In the genomic region with DNA sequence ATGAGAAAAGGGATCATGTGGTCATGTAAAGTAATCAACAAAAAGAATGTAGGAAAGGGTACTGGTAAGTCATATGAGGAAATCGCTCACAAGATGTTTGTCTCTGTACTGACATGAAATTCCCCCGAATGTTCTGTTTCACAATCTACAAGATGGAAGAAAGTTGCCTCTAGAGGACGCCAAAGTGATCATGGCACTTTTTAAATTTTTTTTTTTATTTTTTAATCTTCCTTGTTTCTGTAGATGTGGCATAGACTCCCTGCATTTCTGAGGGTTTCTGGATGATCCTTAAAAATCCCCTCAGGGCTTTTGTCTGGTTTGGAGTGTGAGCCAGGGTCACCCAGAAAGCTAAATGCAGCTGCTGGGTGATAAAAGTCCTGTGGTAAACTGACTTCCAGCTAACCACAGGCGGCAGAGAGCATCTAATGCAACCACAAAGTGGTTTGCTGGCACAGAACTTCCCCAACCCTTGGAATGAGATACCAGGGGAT, we compare ENCODE assay signal across 11 cellular contexts.
DNase-seq lines count a peak whose midpoint lies in the region; ATAC-seq and TF ChIP-seq lines count a peak whose summit lies in the region.
"Had no signal": no experiment of that assay in that cellular context is flagged by ENCODE, and none has a peak within 500 bp of the region (broad histone marks: within the 10 kb centered on the region; RNA-seq: fewer than 3 reads in every experiment).

No MANE protein-coding gene starts in this region.

- no peak overlapping the region for H3K9ac ChIP-seq in SK-N-SH

- H3K36me3 Mint-ChIP-seq in activated CD4-positive, alpha-beta memory T cell treated with anti-CD3 and anti-CD28 coated beads for 36 hours, result no peaks in the 10 kb centered on the region
- H3K36me3 Mint-ChIP-seq: memory B cell had no signal

- H3K4me2 ChIP-seq in SK-N-SH, result no peak overlapping the region

- TF ChIP-seq RAD21 in SK-N-SH (IDR thresholded peaks at IDR 0.05; ENCODE audit: low read length), result no peak

- H4K20me1 ChIP-seq in SK-N-SH (ENCODE audit: insufficient read depth), result no peaks in the 10 kb centered on the region

- H3K4me3 Mint-ChIP-seq in activated CD4-positive, alpha-beta memory T cell treated with anti-CD3 and anti-CD28 coated beads for 36 hours, result no peak overlapping the region
- H3K4me3 Mint-ChIP-seq: activated T-cell treated with anti-CD3 and anti-CD28 coated beads, Interleukin-2, amount 50 U/mL, for 4 hours; memory B cell had no signal

- in situ Hi-C loops in KBM-7 (cut with MboI; ENCODE audit: low pct_unique_long_range_greater_than_20kb, low sequenced_read_pairs), result no loop called here

- TF ChIP-seq POLR2A in prostate gland (IDR thresholded peaks at IDR 0.05), result no peak

- ATAC-seq in foreskin keratinocyte (no peak), upper lobe of right lung (no peak)
- ATAC-seq: activated T-cell treated with anti-CD3 and anti-CD28 coated beads, Interleukin-2, amount 50 U/mL, for 4 hours had no signal

- peaks cover 0 to 2% of the 10 kb centered on the region in 2 experiments; a peak in 1 of 4 replicates for H3K4me1 ChIP-seq in SK-N-SH (ENCODE audit: control insufficient read depth in 1 of 2, insufficient read depth in 2 of 2, low read depth in 1 of 2, low read length in 1 of 2)
- H3K4me1 ChIP-seq in foreskin keratinocyte, result no peaks in the 10 kb centered on the region
- H3K4me1 ChIP-seq in prostate gland (replicated peaks), result no peaks in the 10 kb centered on the region
- no peaks in the 10 kb centered on the region for H3K4me1 ChIP-seq in upper lobe of right lung
- H3K4me1 ChIP-seq: suprapubic skin had no signal

- H3K27me3 ChIP-seq in SK-N-SH (ENCODE audit: insufficient read depth), result no peaks in the 10 kb centered on the region
- H3K27me3 ChIP-seq in foreskin keratinocyte, result no peaks in the 10 kb centered on the region
- H3K27me3 ChIP-seq in prostate gland (replicated peaks; ENCODE audit: insufficient read depth), result peaks cover 2% of the 10 kb centered on the region
- no peaks in the 10 kb centered on the region for H3K27me3 ChIP-seq in upper lobe of right lung
- H3K27me3 ChIP-seq: suprapubic skin had no signal

- H3K27me3 Mint-ChIP-seq in activated CD4-positive, alpha-beta memory T cell treated with anti-CD3 and anti-CD28 coated beads for 36 hours, result no peaks in the 10 kb centered on the region
- H3K27me3 Mint-ChIP-seq: memory B cell had no signal

- H3K27ac Mint-ChIP-seq in activated CD4-positive, alpha-beta memory T cell treated with anti-CD3 and anti-CD28 coated beads for 36 hours, result no peak overlapping the region
- H3K27ac Mint-ChIP-seq: memory B cell had no signal

- no peak overlapping the region for H2AFZ ChIP-seq in SK-N-SH (ENCODE audit: low read depth)

- TF ChIP-seq EP300 in SK-N-SH (IDR thresholded peaks at IDR 0.05; ENCODE audit: borderline replicate concordance in 1 of 2, low read depth in 1 of 2, low read length in 1 of 2), result peak in 1 of 2 experiments; percentile 68; a peak in 2 of 4 replicates

- TF ChIP-seq CTCF in C4-2B (conservative IDR thresholded peaks at IDR 0.05) (peak; percentile 42), SK-N-SH (IDR thresholded peaks at IDR 0.05) (peak; percentile 43), foreskin keratinocyte (conservative IDR thresholded peaks at IDR 0.05) (peak; percentile 59), prostate gland (IDR thresholded peaks at IDR 0.05) (no peak), upper lobe of right lung (IDR thresholded peaks at IDR 0.05) (no peak)

- H3F3A ChIP-seq in SK-N-SH (replicated peaks; ENCODE audit: insufficient read depth), result no peaks in the 10 kb centered on the region

- H3K36me3 ChIP-seq in SK-N-SH (replicated peaks in 1 of 2; ENCODE audit: control insufficient read depth in 1 of 2, insufficient read depth in 2 of 2, low read length in 1 of 2) (no peaks in the 10 kb centered on the region), prostate gland (no peaks in the 10 kb centered on the region), upper lobe of right lung (no peaks in the 10 kb centered on the region)
- H3K36me3 ChIP-seq: suprapubic skin had no signal

- no peaks in the 10 kb centered on the region for H3K9me2 ChIP-seq in SK-N-SH

- H3K4me1 Mint-ChIP-seq in activated CD4-positive, alpha-beta memory T cell treated with anti-CD3 and anti-CD28 coated beads for 36 hours (ENCODE audit: low read depth), result peaks cover 4% of the 10 kb centered on the region
- H3K4me1 Mint-ChIP-seq: memory B cell had no signal

- H3K79me2 ChIP-seq in SK-N-SH (ENCODE audit: insufficient read depth), result no peaks in the 10 kb centered on the region

- CTCF ChIA-PET in SK-N-SH (lab: Yijun Ruan, JAX), result interaction anchor here (0.6 to 0.7 kb wide), 2 partner anchors 193 to 734 kb away, joined by 3 read pairs; no protein-coding TSS in a partner anchor
- CTCF ChIA-PET in activated CD4-positive, alpha-beta memory T cell treated with anti-CD3 and anti-CD28 coated beads for 36 hours (lab: Charles Lee), result no interaction called here

- DNase-seq in KBM-7, result peak; percentile 90
- DNase-seq in SK-N-SH, result no peak
- DNase-seq in foreskin keratinocyte, result peak; percentile 35 to 68
- no peak for DNase-seq in prostate gland (ENCODE audit: low spot score)
- DNase-seq in activated CD4-positive, alpha-beta T cell treated with anti-CD3 and anti-CD28 coated beads, Interleukin-2, amount 50 U/mL, for 1 hour, result no peak
- no peak for DNase-seq in upper lobe of right lung
- DNase-seq in activated CD4-positive, alpha-beta memory T cell treated with anti-CD3 and anti-CD28 coated beads for 36 hours, result no peak
- DNase-seq: activated T-cell treated with anti-CD3 and anti-CD28 coated beads, Interleukin-2, amount 50 U/mL, for 4 hours had no signal

- H3K9me3 ChIP-seq in SK-N-SH (no peaks in the 10 kb centered on the region), prostate gland (no peaks in the 10 kb centered on the region), upper lobe of right lung (no peaks in the 10 kb centered on the region)
- H3K9me3 ChIP-seq: suprapubic skin had no signal

- WGBS in SK-N-SH (ENCODE audit: low lambda C conversion rate), result 70% methylated on average over 4 of the region's 4 CpGs
- WGBS in prostate gland, result 82% methylated on average over 4 of the region's 4 CpGs

- intact Hi-C loops in prostate gland (cut with DNase I), result no loop called here
- intact Hi-C loops in upper lobe of right lung (cut with DNase I), result no loop called here
- intact Hi-C loops in activated CD4-positive, alpha-beta memory T cell treated with anti-CD3 and anti-CD28 coated beads for 36 hours (cut with micrococcal nuclease), result no loop called here

- H3K27ac ChIP-seq in C4-2B (no peak overlapping the region), SK-N-SH (ENCODE audit: low read depth in 2 of 2, low read length in 1 of 2) (peak overlapping the region in 1 of 2 experiments; percentile 4; a peak in 1 of 4 replicates), foreskin keratinocyte (no peak overlapping the region), prostate gland (no peak overlapping the region), upper lobe of right lung (no peak overlapping the region)
- H3K27ac ChIP-seq: suprapubic skin had no signal

- H3K9me3 Mint-ChIP-seq in activated CD4-positive, alpha-beta memory T cell treated with anti-CD3 and anti-CD28 coated beads for 36 hours, result no peaks in the 10 kb centered on the region
- H3K9me3 Mint-ChIP-seq: activated T-cell treated with anti-CD3 and anti-CD28 coated beads, Interleukin-2, amount 50 U/mL, for 4 hours; memory B cell had no signal

- POLR2A ChIA-PET in SK-N-SH (lab: Yijun Ruan, JAX), result no interaction called here
- POLR2A ChIA-PET in activated CD4-positive, alpha-beta memory T cell treated with anti-CD3 and anti-CD28 coated beads for 36 hours (lab: Charles Lee), result no interaction called here

- H3K4me3 ChIP-seq in SK-N-SH (ENCODE audit: low read depth in 2 of 2, low read length in 1 of 2) (no peak overlapping the region), prostate gland (no peak overlapping the region), upper lobe of right lung (no peak overlapping the region)
- H3K4me3 ChIP-seq: suprapubic skin had no signal

TF ChIP-seq in SK-N-SH, 30 proteins besides CTCF, POLR2A, EP300 and RAD21 (continues in another document):
- TF ChIP-seq MEF2A (IDR thresholded peaks at IDR 0.05; ENCODE audit: borderline replicate concordance, low read depth) (no peak), GABPA (IDR thresholded peaks at IDR 0.05; ENCODE audit: low read depth) (no peak), SMC3 (IDR thresholded peaks at IDR 0.05; ENCODE audit: low read depth, low read length) (no peak), TCF12 (IDR thresholded peaks at IDR 0.05) (peak; percentile 55; the same call in 1 of the 2 replicates), FOSL2 (IDR thresholded peaks at IDR 0.05; ENCODE audit: borderline replicate concordance, low read depth) (peak; percentile 11; the same call in 1 of the 2 replicates), JUND (IDR thresholded peaks at IDR 0.05) (peak; percentile 38; the same call in 1 of the 2 replicates), RFX5 (IDR thresholded peaks at IDR 0.05; ENCODE audit: low read length) (no peak), NFIC (IDR thresholded peaks at IDR 0.05; ENCODE audit: borderline replicate concordance) (peak; percentile 70), NRF1 (IDR thresholded peaks at IDR 0.05; ENCODE audit: low read depth, low read length) (no peak), FOXJ3 (CRISPR knock-in tag; IDR thresholded peaks at IDR 0.05) (no peak), ELF1 (IDR thresholded peaks at IDR 0.05) (no peak), EZH2phosphoT487 (IDR thresholded peaks at IDR 0.05; ENCODE audit: borderline replicate concordance, low read depth) (no peak), FOXM1 (IDR thresholded peaks at IDR 0.05; ENCODE audit: low read depth) (0 out of 2 replicates have a peak, but pooled peaks have one; percentile 65), USF2 (IDR thresholded peaks at IDR 0.05; ENCODE audit: borderline replicate concordance, low read depth, low read length) (no peak)
- TF ChIP-seq, protein P1, sequence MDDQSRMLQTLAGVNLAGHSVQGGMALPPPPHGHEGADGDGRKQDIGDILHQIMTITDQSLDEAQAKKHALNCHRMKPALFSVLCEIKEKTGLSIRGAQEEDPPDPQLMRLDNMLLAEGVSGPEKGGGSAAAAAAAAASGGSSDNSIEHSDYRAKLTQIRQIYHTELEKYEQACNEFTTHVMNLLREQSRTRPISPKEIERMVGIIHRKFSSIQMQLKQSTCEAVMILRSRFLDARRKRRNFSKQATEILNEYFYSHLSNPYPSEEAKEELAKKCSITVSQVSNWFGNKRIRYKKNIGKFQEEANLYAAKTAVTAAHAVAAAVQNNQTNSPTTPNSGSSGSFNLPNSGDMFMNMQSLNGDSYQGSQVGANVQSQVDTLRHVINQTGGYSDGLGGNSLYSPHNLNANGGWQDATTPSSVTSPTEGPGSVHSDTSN (IDR thresholded peaks at IDR 0.05), result peak; percentile 36; the same call in 1 of the 2 replicates

Comparison
In these comparisons a context has a peak if more than half of its experiments do, and no peak if none do; other contexts are left out.
1. CTCF ChIP-seq: peak in C4-2B (single experiment), SK-N-SH (single experiment) and foreskin keratinocyte (single experiment); none in prostate gland (0 of 4) and upper lobe of right lung (single experiment).
2. DNase-seq: peak in KBM-7 (single experiment) and foreskin keratinocyte (2 of 2); none in SK-N-SH (single experiment), prostate gland (single experiment), activated CD4-positive, alpha-beta T cell treated with anti-CD3 and anti-CD28 coated beads, Interleukin-2, amount 50 U/mL, for 1 hour (single experiment), upper lobe of right lung (single experiment) and activated CD4-positive, alpha-beta memory T cell treated with anti-CD3 and anti-CD28 coated beads for 36 hours (single experiment).